ENCODE assay signal across 1 cellular context in genomic region chr5:132797651-132798050, GRCh38.
TF ChIP-seq lines count a peak whose summit lies in the region.

No MANE protein-coding gene starts in this region.

TF ChIP-seq in H1, 55 proteins besides CTCF, POLR2A, EP300 and RAD21:
- no peak for TF ChIP-seq CBX5 (IDR thresholded peaks at IDR 0.05; ENCODE audit: low read depth, low read length)
TF ChIP-seq in H1: peak in this region for 0.
